7 cellular contexts compared by ENCODE assay signal in the genomic region with DNA sequence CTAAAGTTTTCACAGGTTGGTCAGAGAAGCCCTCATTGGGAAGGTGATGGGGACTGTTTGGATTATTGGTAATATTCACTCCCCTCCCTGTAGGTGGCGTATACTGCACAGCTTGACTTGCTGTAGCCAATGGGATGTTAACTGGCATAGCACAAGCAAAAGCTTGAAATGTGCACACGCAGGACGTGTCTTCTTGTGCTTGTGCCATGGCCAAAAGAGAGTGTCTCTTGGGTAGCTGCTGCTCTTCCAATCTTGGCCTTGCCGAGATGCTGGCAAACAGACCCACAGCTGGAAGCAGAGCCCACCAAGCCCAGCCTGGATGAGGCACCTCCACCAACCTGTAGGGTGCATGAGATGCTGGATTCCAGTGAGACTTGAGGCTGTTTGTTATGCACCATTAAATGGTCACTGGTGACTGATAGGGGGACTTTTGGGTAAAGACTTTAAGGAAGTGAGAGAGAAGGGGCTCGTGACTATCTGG.
DNase-seq lines count a peak whose midpoint lies in the region; ATAC-seq lines count a peak whose summit lies in the region.

No MANE protein-coding gene starts in this region.

- DNase-seq in EH (ENCODE audit: low read depth) (peak; percentile 22), SK-MEL-5 (ENCODE audit: low read depth, low spot score) (peak; percentile 54), inferior parietal cortex (ENCODE audit: extremely low spot score) (peak; percentile 27), ureter (ENCODE audit: low spot score) (no peak)
- no peak for DNase-seq in activated effector memory CD4-positive, alpha-beta T cell treated with anti-CD3 and anti-CD28 coated beads, Interleukin-2, amount 50 U/mL, for 16 hours

- ATAC-seq in GM19372 (IDR thresholded peaks at IDR 0.05; ENCODE audit: low read depth, unreplicated experiment), result peak; percentile 62
- ATAC-seq in HG03521 (IDR thresholded peaks at IDR 0.05; ENCODE audit: unreplicated experiment), result peak; percentile 71

- in situ Hi-C loops in SK-MEL-5 (cut with HindIII; ENCODE audit: low pct_unique_long_range_greater_than_20kb, low sequenced_read_pairs), result no loop called here

Comparison
In these comparisons a context has a peak if more than half of its experiments do, and no peak if none do; other contexts are left out.
1. DNase-seq: peak in EH (single experiment), SK-MEL-5 (single experiment) and inferior parietal cortex (single experiment); none in ureter (single experiment) and activated effector memory CD4-positive, alpha-beta T cell treated with anti-CD3 and anti-CD28 coated beads, Interleukin-2, amount 50 U/mL, for 16 hours (single experiment).